13 cellular contexts compared by ENCODE assay signal in the genomic region with DNA sequence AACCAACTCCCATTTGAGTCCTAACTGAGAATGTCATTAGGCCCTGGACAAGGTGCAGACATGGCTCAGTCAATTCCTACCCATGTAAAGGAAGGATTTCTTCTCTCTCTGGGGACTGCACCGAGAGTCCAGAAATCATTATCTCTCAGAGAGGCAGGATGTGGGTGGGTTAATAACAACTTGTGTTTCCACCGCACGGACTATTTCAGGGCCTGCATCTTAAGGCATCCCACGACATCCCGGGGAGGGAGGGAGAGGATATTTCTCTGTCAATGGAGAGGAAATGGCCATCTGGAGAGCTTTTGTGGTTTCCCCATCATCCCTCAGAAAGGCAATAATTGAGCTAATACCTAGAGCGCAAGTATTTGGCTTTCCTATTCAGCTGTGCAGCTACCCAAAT. TPM values are rescaled to one million over a fixed set of nuclear protein-coding genes. Genes with fewer than 3 reads are reported as not detected.
DNase-seq lines count a peak whose midpoint lies in the region; ATAC-seq and TF ChIP-seq lines count a peak whose summit lies in the region.
"Had no signal": no experiment of that assay in that cellular context is flagged by ENCODE, and none has a peak within 500 bp of the region (broad histone marks: within the 10 kb centered on the region; RNA-seq: fewer than 3 reads in every experiment).

No MANE protein-coding gene starts in this region.

- H3K36me3 Mint-ChIP-seq in activated naive CD8-positive, alpha-beta T cell treated with anti-CD3 and anti-CD28 coated beads for 36 hours, result no peaks in the 10 kb centered on the region

- H3K9me3 ChIP-seq in left ventricle myocardium inferior (replicated peaks), result no peaks in the 10 kb centered on the region
- no peaks in the 10 kb centered on the region for H3K9me3 ChIP-seq in smooth muscle cell (replicated peaks; ENCODE audit: low read depth)
- H3K9me3 ChIP-seq: upper lobe of left lung had no signal

- no peak overlapping the region for H3K4me3 Mint-ChIP-seq in activated naive CD8-positive, alpha-beta T cell treated with anti-CD3 and anti-CD28 coated beads for 36 hours
- H3K4me3 Mint-ChIP-seq: activated T-cell treated with anti-CD3 and anti-CD28 coated beads, Interleukin-2, amount 50 U/mL, for 24 hours had no signal

- H3K9me3 Mint-ChIP-seq in activated naive CD8-positive, alpha-beta T cell treated with anti-CD3 and anti-CD28 coated beads for 36 hours, result no peaks in the 10 kb centered on the region
- H3K9me3 Mint-ChIP-seq: activated T-cell treated with anti-CD3 and anti-CD28 coated beads, Interleukin-2, amount 50 U/mL, for 24 hours had no signal

- peaks cover 13% of the 10 kb centered on the region for H3F3A ChIP-seq in smooth muscle cell (ENCODE audit: low read depth)

- H3K27me3 Mint-ChIP-seq in activated naive CD8-positive, alpha-beta T cell treated with anti-CD3 and anti-CD28 coated beads for 36 hours, result no peaks in the 10 kb centered on the region
- H3K27me3 Mint-ChIP-seq: activated T-cell treated with anti-CD3 and anti-CD28 coated beads, Interleukin-2, amount 50 U/mL, for 24 hours had no signal

- DNase-seq in left ventricle myocardium inferior (no peak), cardiac septum (ENCODE audit: low spot score) (no peak), NCI-H82 (lab: John Stamatoyannopoulos, UW) (peak; percentile 43), smooth muscle cell (lab: John Stamatoyannopoulos, UW; ENCODE audit: unreplicated experiment) (no peak)
- no peak for DNase-seq in activated naive CD8-positive, alpha-beta T cell treated with anti-CD3 and anti-CD28 coated beads for 36 hours
- DNase-seq: activated T-cell treated with anti-CD3 and anti-CD28 coated beads, Interleukin-2, amount 50 U/mL, for 24 hours; DMS79 treated with DMSO at 0.1 percent for 48 hours; left ventricle myocardium superior; NCI-H69; upper lobe of left lung had no signal

- TF ChIP-seq CTCF in left ventricle myocardium inferior (IDR thresholded peaks at IDR 0.05; ENCODE audit: borderline replicate concordance) (no peak), smooth muscle cell (IDR thresholded peaks at IDR 0.05; ENCODE audit: borderline replicate concordance, insufficient read depth, poor library complexity, severe bottlenecking) (no peak)

- H3K4me1 ChIP-seq in left ventricle myocardium inferior (peaks cover 18% of the 10 kb centered on the region), smooth muscle cell (ENCODE audit: low read depth) (peaks cover 13% of the 10 kb centered on the region)

- H3K4me3 ChIP-seq in left ventricle myocardium inferior (no peak overlapping the region), smooth muscle cell (no peak overlapping the region)
- H3K4me3 ChIP-seq: upper lobe of left lung had no signal

- no peak overlapping the region for H2AFZ ChIP-seq in smooth muscle cell (ENCODE audit: low read depth)

- H4K20me1 ChIP-seq in smooth muscle cell (ENCODE audit: low read depth), result no peaks in the 10 kb centered on the region

- ATAC-seq in HG02884 (IDR thresholded peaks at IDR 0.05; ENCODE audit: unreplicated experiment) (peak; percentile 46), GM21717 (IDR thresholded peaks at IDR 0.05; ENCODE audit: unreplicated experiment) (no peak), esophagus mucosa (no peak)
- ATAC-seq: left ventricle myocardium superior had no signal

- H3K27me3 ChIP-seq in left ventricle myocardium inferior (ENCODE audit: low read depth) (no peaks in the 10 kb centered on the region), smooth muscle cell (ENCODE audit: low read depth) (no peaks in the 10 kb centered on the region)
- H3K27me3 ChIP-seq: upper lobe of left lung had no signal

- H3K4me2 ChIP-seq in smooth muscle cell, result peak overlapping the region; percentile 28

- no peak overlapping the region for H3K9ac ChIP-seq in smooth muscle cell (ENCODE audit: low read depth)

- H3K36me3 ChIP-seq in left ventricle myocardium inferior (no peaks in the 10 kb centered on the region), smooth muscle cell (ENCODE audit: low read depth) (no peaks in the 10 kb centered on the region)
- H3K36me3 ChIP-seq: upper lobe of left lung had no signal

- H3K27ac ChIP-seq in left ventricle myocardium inferior (replicated peaks) (peak overlapping the region; percentile 30), smooth muscle cell (ENCODE audit: low read depth) (peak overlapping the region; percentile 77)
- H3K27ac ChIP-seq: upper lobe of left lung had no signal

- intact Hi-C loops in left ventricle myocardium inferior (cut with micrococcal nuclease) (no loop called here), cardiac septum (cut with DNase I) (no loop called here)

- WGBS in smooth muscle cell (ENCODE audit: low lambda C conversion rate), result 9% methylated on average over 6 of the region's 6 CpGs

- no peaks in the 10 kb centered on the region for H3K79me2 ChIP-seq in smooth muscle cell (ENCODE audit: low read depth)

- no peak overlapping the region for H3K27ac Mint-ChIP-seq in activated naive CD8-positive, alpha-beta T cell treated with anti-CD3 and anti-CD28 coated beads for 36 hours
- H3K27ac Mint-ChIP-seq: activated T-cell treated with anti-CD3 and anti-CD28 coated beads, Interleukin-2, amount 50 U/mL, for 24 hours had no signal

- H3K4me1 Mint-ChIP-seq in activated naive CD8-positive, alpha-beta T cell treated with anti-CD3 and anti-CD28 coated beads for 36 hours, result peaks cover 12% of the 10 kb centered on the region

RNA-seq across cellular contexts. Expression of a gene that starts 46.6 kb away (rescaled TPM):
- total RNA-seq in left ventricle myocardium inferior (92.0 TPM), cardiac septum (104 TPM), smooth muscle cell (157 and 164 TPM in 2 replicates), esophagus mucosa (154 TPM)
- polyA plus RNA-seq in smooth muscle cell, result 165 and 176 TPM in 2 replicates
- total RNA-seq in activated naive CD8-positive, alpha-beta T cell treated with anti-CD3 and anti-CD28 coated beads for 36 hours, result 100 to 1,000 TPM; 217 to 226 TPM

RNA-seq across cellular contexts. Expression of a gene that starts 53.2 kb away (rescaled TPM):
- total RNA-seq in left ventricle myocardium inferior (0.19 TPM), cardiac septum (0.30 TPM), smooth muscle cell (3.5 and 4.8 TPM in 2 replicates), esophagus mucosa (1.9 TPM)
- polyA plus RNA-seq in smooth muscle cell, result 2.6 and 3.5 TPM in 2 replicates
- 1 to 10 TPM; 6.8 to 7.7 TPM for total RNA-seq in activated naive CD8-positive, alpha-beta T cell treated with anti-CD3 and anti-CD28 coated beads for 36 hours
